In the genomic region with DNA sequence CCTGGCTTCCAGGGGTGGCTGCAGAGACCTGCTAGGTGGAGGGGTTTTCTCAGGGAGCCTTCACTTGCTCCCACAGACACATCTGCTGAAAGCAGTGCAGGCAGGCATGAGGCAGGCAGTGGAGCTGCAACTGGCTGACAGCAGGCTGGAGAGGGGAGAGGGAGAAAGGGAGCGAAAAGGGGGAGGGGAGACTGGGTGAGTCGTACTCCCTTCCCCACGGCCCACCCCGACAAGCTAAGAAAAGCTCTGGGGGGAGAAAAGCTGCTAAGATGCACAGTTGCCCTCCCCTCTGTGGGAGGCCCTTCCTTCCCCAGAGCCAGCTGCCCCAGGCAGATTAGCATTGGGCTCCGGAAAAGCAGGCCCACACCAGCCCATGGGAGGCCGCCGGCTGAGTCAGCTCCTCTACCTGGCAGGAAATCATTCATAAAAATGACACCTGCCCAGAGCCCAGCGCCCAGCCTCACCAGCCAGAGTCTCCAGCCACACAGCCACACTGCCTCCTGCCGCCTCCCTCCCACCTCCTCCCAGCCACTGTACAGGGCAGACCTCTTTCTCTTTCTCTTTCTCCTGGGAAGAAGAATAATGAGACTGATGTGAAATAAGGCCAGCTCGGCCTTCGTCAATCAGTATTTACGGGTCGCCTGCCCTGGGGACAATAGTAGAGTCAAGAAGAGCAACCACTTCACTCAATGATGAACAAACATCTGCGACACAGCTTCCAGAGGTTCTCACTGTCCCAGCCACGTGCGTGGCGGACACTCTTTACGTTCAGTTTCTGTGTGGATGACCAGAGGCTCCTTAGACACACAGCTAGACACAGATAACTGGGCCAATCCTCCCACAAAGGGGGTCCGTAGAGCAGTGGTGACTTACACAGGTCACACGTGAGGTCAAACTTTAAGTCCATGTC, we compare ENCODE assay signal across 9 cellular contexts. TPM values are rescaled to one million over a fixed set of nuclear protein-coding genes. Genes with fewer than 3 reads are reported as not detected.
DNase-seq lines count a peak whose midpoint lies in the region; ATAC-seq, FAIRE-seq and TF ChIP-seq lines count a peak whose summit lies in the region.
"Had no signal": no experiment of that assay in that cellular context is flagged by ENCODE, and none has a peak within 500 bp of the region (broad histone marks: within the 10 kb centered on the region; RNA-seq: fewer than 3 reads in every experiment).

No MANE protein-coding gene starts in this region.

- TF ChIP-seq POLR2A in endothelial cell of umbilical vein (IDR thresholded peaks at IDR 0.05; ENCODE audit: low read depth, low read length): no peak

- no peak overlapping the region for H3K9ac ChIP-seq in endothelial cell of umbilical vein (replicated peaks; ENCODE audit: extremely low read depth, insufficient read depth, low read length)

- dilution Hi-C loops in endothelial cell of umbilical vein (cut with MboI; ENCODE audit: extremely low pct_ligation_motif_present, low sequenced_read_pairs): no loop called here

- H3K9me1 ChIP-seq in endothelial cell of umbilical vein (replicated peaks; ENCODE audit: control insufficient read depth, extremely low read depth, insufficient read depth, low read length): no peaks in the 10 kb centered on the region

- H3K4me2 ChIP-seq in endothelial cell of umbilical vein (ENCODE audit: insufficient read depth, low read length): no peak overlapping the region

- CTCF ChIA-PET in endothelial cell of umbilical vein (lab: Charles Lee): interaction anchor here (1.0 to 11.2 kb wide), 8 partner anchors 9 to 108 kb away, joined by 3 to 636 read pairs (median 4); a partner anchor contains a TSS

- no peaks in the 10 kb centered on the region for H3K9me3 ChIP-seq in endothelial cell of umbilical vein (replicated peaks; ENCODE audit: control insufficient read depth, insufficient read depth, low read length)
- H3K9me3 ChIP-seq in small intestine (ENCODE audit: control insufficient read depth, low read depth): no peaks in the 10 kb centered on the region

- H3K4me3 ChIP-seq in endothelial cell of umbilical vein (replicated peaks in 1 of 3; ENCODE audit: insufficient read depth in 1 of 3, low read depth in 1 of 3, low read length in 3 of 3): no peak overlapping the region
- no peak overlapping the region for H3K4me3 ChIP-seq in small intestine (ENCODE audit: low read depth in 1 of 2, low read length in 2 of 2)

- POLR2A ChIA-PET in endothelial cell of umbilical vein (lab: Charles Lee): interaction anchor here (0.6 kb wide), 1 partner anchor 35 kb away, joined by 3 read pairs; no protein-coding TSS in a partner anchor

- no peak for TF ChIP-seq CTCF in endothelial cell of umbilical vein (IDR thresholded peaks at IDR 0.05; ENCODE audit: extremely low read depth in 1 of 2, insufficient read depth in 1 of 2, low read depth in 1 of 2, low read length in 2 of 2)

- no peaks in the 10 kb centered on the region for H3K79me2 ChIP-seq in endothelial cell of umbilical vein (ENCODE audit: control insufficient read depth, insufficient read depth, low read length)

- BruUV-seq in endothelial cell of umbilical vein (replicated peaks; lab: Mats Ljungman, UMichigan): no TSS peak

- FAIRE-seq in endothelial cell of umbilical vein (lab: Jason Lieb, UNC) (peak; percentile 78), small intestine (lab: Jason Lieb, UNC) (no peak)

- H3K4me1 ChIP-seq in endothelial cell of umbilical vein (ENCODE audit: control insufficient read depth, extremely low read depth, insufficient read depth, low read length) (peaks cover 11% of the 10 kb centered on the region), small intestine (ENCODE audit: control insufficient read depth in 2 of 2, insufficient read depth in 1 of 2, low read depth in 1 of 2, low read length in 1 of 2) (no peaks in the 10 kb centered on the region)

- peak overlapping the region; percentile 5 for H2AFZ ChIP-seq in endothelial cell of umbilical vein (ENCODE audit: low read depth, low read length)

- H4K20me1 ChIP-seq in endothelial cell of umbilical vein (replicated peaks; ENCODE audit: control insufficient read depth, extremely low read depth, insufficient read depth, low read length): no peaks in the 10 kb centered on the region

- ATAC-seq in Right ventricle myocardium superior (ENCODE audit: poor library complexity): peak; percentile 18
- no peak for ATAC-seq in GM19035 (IDR thresholded peaks at IDR 0.05; ENCODE audit: unreplicated experiment)

- H3K27me3 ChIP-seq in endothelial cell of umbilical vein (ENCODE audit: control insufficient read depth in 2 of 2, insufficient read depth in 2 of 2, low read length in 2 of 2) (no peaks in the 10 kb centered on the region), small intestine (ENCODE audit: control insufficient read depth in 2 of 2, insufficient read depth in 2 of 2, low read length in 2 of 2) (no peaks in the 10 kb centered on the region)

- no peak overlapping the region for H3K27ac ChIP-seq in endothelial cell of umbilical vein (ENCODE audit: insufficient read depth, low read depth, low read length)
- H3K27ac ChIP-seq in small intestine (ENCODE audit: low read depth in 1 of 2, low read length in 1 of 2): no peak overlapping the region

- DNase-seq in Right ventricle myocardium superior (peak; percentile 18), cardiac septum (ENCODE audit: low spot score) (no peak), OCI-M1 (lab: John Stamatoyannopoulos, UW) (peak; percentile 93), endothelial cell of umbilical vein (ENCODE audit: low read depth, low spot score) (peak; percentile 76), small intestine (peak; percentile 13), cerebellar cortex (ENCODE audit: low spot score) (no peak), RKO (ENCODE audit: low spot score) (no peak)
- DNase-seq: right cardiac atrium had no signal

- intact Hi-C loops in Right ventricle myocardium superior (cut with DNase I) (no loop called here), cardiac septum (cut with DNase I) (no loop called here), endothelial cell of umbilical vein (cut with micrococcal nuclease) (loop anchor here (2.0 kb wide), 2 partner anchors 27 to 57 kb away; no protein-coding TSS in a partner anchor)

- H3K36me3 ChIP-seq in endothelial cell of umbilical vein (ENCODE audit: control insufficient read depth in 2 of 2, extremely low read depth in 1 of 2, insufficient read depth in 2 of 2, low read length in 2 of 2) (no peaks in the 10 kb centered on the region), small intestine (ENCODE audit: control insufficient read depth in 2 of 2, insufficient read depth in 2 of 2, low read length in 2 of 2) (no peaks in the 10 kb centered on the region)

- WGBS in small intestine, 3 donors: 42 to 46% (median 46%) methylated on average over 19 to 20 of the region's 20 CpGs

TF ChIP-seq in endothelial cell of umbilical vein, 7 proteins besides CTCF, POLR2A, EP300 and RAD21:
- peak; percentile 59 for TF ChIP-seq GATA2 (IDR thresholded peaks at IDR 0.05; ENCODE audit: insufficient read depth, insufficient read length, low read depth, low read length)
- TF ChIP-seq FOS (IDR thresholded peaks at IDR 0.05; ENCODE audit: borderline replicate concordance, insufficient read depth, low read length): peak; percentile 47
- TF ChIP-seq MYC (IDR thresholded peaks at IDR 0.05; ENCODE audit: low read depth, low read length): no peak
- no peak for TF ChIP-seq EZH2 (IDR thresholded peaks at IDR 0.05; ENCODE audit: borderline replicate concordance, low read depth, low read length, severe bottlenecking)

RNA-seq across cellular contexts. Expression of a gene that starts 7.7 kb away (rescaled TPM):
- not detected for total RNA-seq in Right ventricle myocardium superior
- total RNA-seq in cardiac septum: not detected
- total RNA-seq in endothelial cell of umbilical vein: not detected in 2 replicates
- polyA plus RNA-seq in endothelial cell of umbilical vein: not detected in 2 replicates
- 0.01 TPM in 1 of 2 replicates, not detected in the other for polyA plus RNA-seq in endothelial cell of umbilical vein (2011; cell fraction: cytosol; rRNA removed)
- polyA plus RNA-seq in endothelial cell of umbilical vein (2011; cell fraction: nucleus; rRNA removed): not detected in 2 replicates
- polyA plus RNA-seq in endothelial cell of umbilical vein (2012): not detected in 2 replicates
- polyA minus RNA-seq in endothelial cell of umbilical vein: 0.11 and 0.12 TPM in 2 replicates
- polyA minus RNA-seq in endothelial cell of umbilical vein (2011; cell fraction: cytosol; rRNA and poly(A)+ RNA removed): not detected
- polyA minus RNA-seq in endothelial cell of umbilical vein (2011; cell fraction: nucleus; rRNA and poly(A)+ RNA removed): not detected in 2 replicates
- under 1 TPM in 1 of 3 donors, not detected in 2; 0.03 TPM for polyA plus RNA-seq in small intestine
- polyA plus RNA-seq: right cardiac atrium had no signal

Comparison
In these comparisons a context has a peak if more than half of its experiments do, and no peak if none do; other contexts are left out.
1. DNase-seq: peak in Right ventricle myocardium superior (single experiment), OCI-M1 (single experiment), endothelial cell of umbilical vein (single experiment) and small intestine (single experiment); none in cardiac septum (single experiment), cerebellar cortex (single experiment) and RKO (single experiment).